2 cellular contexts compared by ENCODE assay signal in genomic region chr11:94805994-94806393, GRCh38.
TF ChIP-seq lines count a peak whose summit lies in the region.

No MANE protein-coding gene starts in this region.

TF ChIP-seq in SK-N-SH, 30 proteins besides CTCF, POLR2A, EP300 and RAD21 (continued from another document):
- TF ChIP-seq MAX (IDR thresholded peaks at IDR 0.05; ENCODE audit: low read depth) (no peak), NRF1 (IDR thresholded peaks at IDR 0.05; ENCODE audit: low read depth, low read length) (no peak), TEAD4 (IDR thresholded peaks at IDR 0.05; ENCODE audit: borderline replicate concordance, insufficient read depth) (no peak), JUND (IDR thresholded peaks at IDR 0.05) (no peak), GATA2 (CRISPR knock-in tag; IDR thresholded peaks at IDR 0.05) (no peak), POLR2AphosphoS5 (IDR thresholded peaks at IDR 0.05; ENCODE audit: low read depth, low read length) (no peak), TAF1 (IDR thresholded peaks at IDR 0.05; ENCODE audit: borderline replicate concordance, low read depth, low read length) (no peak), EZH2phosphoT487 (IDR thresholded peaks at IDR 0.05; ENCODE audit: borderline replicate concordance, low read depth) (no peak), FOSL2 (IDR thresholded peaks at IDR 0.05; ENCODE audit: borderline replicate concordance, low read depth) (no peak), CHD2 (IDR thresholded peaks at IDR 0.05; ENCODE audit: low read length, partially characterized antibody) (no peak), USF1 (IDR thresholded peaks at IDR 0.05; ENCODE audit: borderline replicate concordance, low read depth) (no peak)
- TF ChIP-seq, protein P1, sequence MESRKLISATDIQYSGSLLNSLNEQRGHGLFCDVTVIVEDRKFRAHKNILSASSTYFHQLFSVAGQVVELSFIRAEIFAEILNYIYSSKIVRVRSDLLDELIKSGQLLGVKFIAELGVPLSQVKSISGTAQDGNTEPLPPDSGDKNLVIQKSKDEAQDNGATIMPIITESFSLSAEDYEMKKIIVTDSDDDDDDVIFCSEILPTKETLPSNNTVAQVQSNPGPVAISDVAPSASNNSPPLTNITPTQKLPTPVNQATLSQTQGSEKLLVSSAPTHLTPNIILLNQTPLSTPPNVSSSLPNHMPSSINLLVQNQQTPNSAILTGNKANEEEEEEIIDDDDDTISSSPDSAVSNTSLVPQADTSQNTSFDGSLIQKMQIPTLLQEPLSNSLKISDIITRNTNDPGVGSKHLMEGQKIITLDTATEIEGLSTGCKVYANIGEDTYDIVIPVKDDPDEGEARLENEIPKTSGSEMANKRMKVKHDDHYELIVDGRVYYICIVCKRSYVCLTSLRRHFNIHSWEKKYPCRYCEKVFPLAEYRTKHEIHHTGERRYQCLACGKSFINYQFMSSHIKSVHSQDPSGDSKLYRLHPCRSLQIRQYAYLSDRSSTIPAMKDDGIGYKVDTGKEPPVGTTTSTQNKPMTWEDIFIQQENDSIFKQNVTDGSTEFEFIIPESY (IDR thresholded peaks at IDR 0.05; ENCODE audit: borderline replicate concordance, low read depth) = no peak

TF ChIP-seq in SK-N-SH treated with all-trans-retinoic acid at 6 μM for 48 hours, 23 proteins besides CTCF, POLR2A, EP300 and RAD21:
- no peak for TF ChIP-seq PATZ1 (CRISPR knock-in tag; IDR thresholded peaks at IDR 0.05; ENCODE audit: borderline replicate concordance)
- TF ChIP-seq CSRNP3 (CRISPR knock-in tag; IDR thresholded peaks at IDR 0.05) = no peak
- TF ChIP-seq GLIS3 (CRISPR knock-in tag; IDR thresholded peaks at IDR 0.05) = no peak
- no peak for TF ChIP-seq ISL1 (CRISPR knock-in tag; IDR thresholded peaks at IDR 0.05)
- TF ChIP-seq ZC3H10 (CRISPR knock-in tag; IDR thresholded peaks at IDR 0.05) = no peak
- TF ChIP-seq ZNF70 (CRISPR knock-in tag; IDR thresholded peaks at IDR 0.05) = no peak
- TF ChIP-seq ESRRG (CRISPR knock-in tag; IDR thresholded peaks at IDR 0.05) = no peak
- no peak for TF ChIP-seq ZFP3 (CRISPR knock-in tag; IDR thresholded peaks at IDR 0.05)
- TF ChIP-seq SNAI2 (CRISPR knock-in tag; IDR thresholded peaks at IDR 0.05) = no peak
- TF ChIP-seq POU6F1 (CRISPR knock-in tag; IDR thresholded peaks at IDR 0.05; ENCODE audit: borderline replicate concordance, low read depth) = no peak
- no peak for TF ChIP-seq TCF4 (CRISPR knock-in tag; IDR thresholded peaks at IDR 0.05; ENCODE audit: borderline replicate concordance)
- no peak for TF ChIP-seq TOX (CRISPR knock-in tag; IDR thresholded peaks at IDR 0.05; ENCODE audit: borderline replicate concordance)
- TF ChIP-seq RARB (CRISPR knock-in tag; IDR thresholded peaks at IDR 0.05) = no peak
- TF ChIP-seq PPARA (CRISPR knock-in tag; IDR thresholded peaks at IDR 0.05; ENCODE audit: borderline replicate concordance) = no peak
- TF ChIP-seq BACH2 (CRISPR knock-in tag; IDR thresholded peaks at IDR 0.05; ENCODE audit: borderline replicate concordance) = no peak
- TF ChIP-seq OSR1 (CRISPR knock-in tag; IDR thresholded peaks at IDR 0.05) = no peak
TF ChIP-seq in SK-N-SH treated with all-trans-retinoic acid at 6 μM for 48 hours: peak in this region for 0.
